Comparison of ENCODE assay signal across 9 cellular contexts in the genomic region with DNA sequence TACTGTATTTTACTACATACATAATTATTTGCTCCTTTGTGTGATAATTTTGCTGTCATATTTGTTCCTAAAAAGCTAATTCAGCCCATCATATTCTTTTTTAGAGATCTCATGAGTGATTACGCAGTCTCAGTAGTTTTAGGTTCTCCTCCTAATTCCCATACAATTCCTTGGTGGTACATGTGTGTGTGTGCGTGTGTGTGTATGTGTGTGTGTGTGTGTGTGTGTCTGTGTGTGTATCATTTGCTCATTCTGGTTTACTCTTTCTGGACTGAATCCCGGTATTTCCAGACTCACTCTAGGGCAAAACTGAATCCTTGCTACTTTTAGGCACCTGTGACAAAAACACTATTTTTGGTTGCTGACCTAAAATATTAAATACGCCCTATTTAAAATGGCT.
"Had no signal": no experiment of that assay in that cellular context is flagged by ENCODE, and none has a peak within 500 bp of the region (broad histone marks: within the 10 kb centered on the region; RNA-seq: fewer than 3 reads in every experiment).

No MANE protein-coding gene starts in this region.

- H3K27ac ChIP-seq: HL-60, KMS-11 had no signal

- H3K9ac ChIP-seq: KMS-11 had no signal

- H3K4me2 ChIP-seq: KMS-11 had no signal

- ATAC-seq: HepG2, K562 had no signal

- H3K4me3 ChIP-seq: K562 had no signal

- FAIRE-seq: HepG2, HTR-8/SVneo, K562 had no signal

- H3K4me3 Mint-ChIP-seq: IgD-negative memory B cell had no signal

- H3K36me3 Mint-ChIP-seq: IgD-negative memory B cell had no signal

- H3K9me3 Mint-ChIP-seq: IgD-negative memory B cell had no signal

- H3K27ac Mint-ChIP-seq: IgD-negative memory B cell had no signal

- DNase-seq: IMR-90, KBM-7, KG1 had no signal
